9 cellular contexts compared by ENCODE assay signal in genomic region chr10:70458329-70459060, GRCh38. TPM values are rescaled to one million over a fixed set of nuclear protein-coding genes. Genes with fewer than 3 reads are reported as not detected.
DNase-seq lines count a peak whose midpoint lies in the region; ATAC-seq and TF ChIP-seq lines count a peak whose summit lies in the region.
"Had no signal": no experiment of that assay in that cellular context is flagged by ENCODE, and none has a peak within 500 bp of the region (broad histone marks: within the 10 kb centered on the region; RNA-seq: fewer than 3 reads in every experiment).

No MANE protein-coding gene starts in this region.

- peaks cover 34% of the 10 kb centered on the region for H3K4me1 Mint-ChIP-seq in neural progenitor cell

- H3K36me3 ChIP-seq in neural progenitor cell, result no peaks in the 10 kb centered on the region
- no peaks in the 10 kb centered on the region for H3K36me3 ChIP-seq in thymus (ENCODE audit: control insufficient read depth, insufficient read depth)

- no peak for ATAC-seq in HG02981 (IDR thresholded peaks at IDR 0.05; ENCODE audit: unreplicated experiment)
- no peak for ATAC-seq in HG03097 (IDR thresholded peaks at IDR 0.05; ENCODE audit: low FRiP score, unreplicated experiment)

- H3K4me3 Mint-ChIP-seq in neural progenitor cell, result peak overlapping the region; percentile 81

- DNase-seq in NCI-H1417 (lab: John Stamatoyannopoulos, UW), result peak in 2 of 3 experiments; percentile 45 to 51
- DNase-seq in NCI-H1417 treated with DMSO at 0.1 percent for 48 hours (lab: John Stamatoyannopoulos, UW), result no peak
- peak; percentile 80 for DNase-seq in activated CD8-positive, alpha-beta memory T cell treated with anti-CD3 and anti-CD28 coated beads, Interleukin-2, amount 50 U/mL, for 48 hours
- peak; percentile 69 to 89 for DNase-seq in foreskin fibroblast
- peak; percentile 72 for DNase-seq in neural progenitor cell (ENCODE audit: low spot score)

- H4K20me1 ChIP-seq in neural progenitor cell (ENCODE audit: low read depth), result peaks cover 25% of the 10 kb centered on the region

- H3K4me1 ChIP-seq in neural progenitor cell, result peaks cover 26% of the 10 kb centered on the region
- no peaks in the 10 kb centered on the region for H3K4me1 ChIP-seq in thymus (ENCODE audit: control insufficient read depth, insufficient read depth, low read length)

- H3K9me3 Mint-ChIP-seq in neural progenitor cell, result no peaks in the 10 kb centered on the region

- H3F3A ChIP-seq in neural progenitor cell (ENCODE audit: low read depth), result peaks cover 38% of the 10 kb centered on the region

- peaks cover 76% of the 10 kb centered on the region for H3K27me3 ChIP-seq in neural progenitor cell
- H3K27me3 ChIP-seq in thymus (ENCODE audit: control insufficient read depth, insufficient read depth), result peaks cover 36% of the 10 kb centered on the region

- no peak overlapping the region for H3K9ac ChIP-seq in neural progenitor cell

- no peaks in the 10 kb centered on the region for H3K36me3 Mint-ChIP-seq in neural progenitor cell

- no peak overlapping the region for H3K27ac ChIP-seq in neural progenitor cell
- no peak overlapping the region for H3K27ac ChIP-seq in thymus (ENCODE audit: low read depth)
- H3K27ac ChIP-seq: C4-2B had no signal

- peaks cover 35% of the 10 kb centered on the region for H3K27me3 Mint-ChIP-seq in neural progenitor cell (ENCODE audit: insufficient read depth, low read depth)

- peak overlapping the region; percentile 95 for H3K4me2 ChIP-seq in neural progenitor cell

- H2AFZ ChIP-seq in neural progenitor cell (replicated peaks), result peak overlapping the region; percentile 97

- 8% methylated on average over 62 of the region's 62 CpGs for WGBS in thymus

- H3K9me3 ChIP-seq in neural progenitor cell (ENCODE audit: low read depth) (no peaks in the 10 kb centered on the region), thymus (ENCODE audit: control insufficient read depth) (no peaks in the 10 kb centered on the region)

- no peaks in the 10 kb centered on the region for H3K79me2 ChIP-seq in neural progenitor cell (ENCODE audit: low read depth)

- H3K27ac Mint-ChIP-seq in neural progenitor cell, result no peak overlapping the region

- H3K4me3 ChIP-seq in foreskin fibroblast (ENCODE audit: low read depth in 1 of 2, low read length in 2 of 2), result peak overlapping the region; percentile 13 to 17
- H3K4me3 ChIP-seq in neural progenitor cell, result peak overlapping the region; percentile 60
- H3K4me3 ChIP-seq in thymus (ENCODE audit: low read length), result peak overlapping the region; percentile 23

- TF ChIP-seq CTCF in foreskin fibroblast (IDR thresholded peaks at IDR 0.05; ENCODE audit: low read depth, low read length) (no peak), neural progenitor cell (IDR thresholded peaks at IDR 0.05) (no peak)

RNA-seq across cellular contexts. Expression of gene NODAL, which starts 17.0 kb away (rescaled TPM):
- total RNA-seq in neural progenitor cell (ENCODE audit: low replicate concordance), result not detected in 2 replicates
- polyA plus RNA-seq in thymus, result 0.21 TPM

RNA-seq across cellular contexts. Expression of gene PALD1, which starts 20.1 kb away (rescaled TPM):
- total RNA-seq in neural progenitor cell (ENCODE audit: low replicate concordance), result 9.6 and 20.4 TPM in 2 replicates
- polyA plus RNA-seq in thymus, result 10.3 TPM

RNA-seq across cellular contexts. Expression of gene EIF4EBP2, which starts 54.5 kb away (rescaled TPM):
- total RNA-seq in neural progenitor cell (ENCODE audit: low replicate concordance), result 110 and 122 TPM in 2 replicates
- polyA plus RNA-seq in thymus, result 32.1 TPM
